In genomic region chr1:231016234-231016633, GRCh38 we compare ENCODE assay signal across 18 cellular contexts. TPM values are rescaled to one million over a fixed set of nuclear protein-coding genes. Genes with fewer than 3 reads are reported as not detected.
DNase-seq lines count a peak whose midpoint lies in the region; ATAC-seq and TF ChIP-seq lines count a peak whose summit lies in the region.
"Had no signal": no experiment of that assay in that cellular context is flagged by ENCODE, and none has a peak within 500 bp of the region (broad histone marks: within the 10 kb centered on the region; RNA-seq: fewer than 3 reads in every experiment).

No MANE protein-coding gene starts in this region.

- TF ChIP-seq CTCF in RWPE2 (IDR thresholded peaks at IDR 0.05; ENCODE audit: poor library complexity, severe bottlenecking): no peak
- TF ChIP-seq CTCF in osteocyte (IDR thresholded peaks at IDR 0.05): no peak

- H3K9me3 ChIP-seq in RWPE2 (ENCODE audit: severe bottlenecking): no peaks in the 10 kb centered on the region
- H3K9me3 ChIP-seq: A549, SJCRH30 had no signal

- H3K4me3 Mint-ChIP-seq in osteocyte (ENCODE audit: unreplicated experiment): no peak overlapping the region
- H3K4me3 Mint-ChIP-seq: CD14-positive monocyte had no signal

- H3K4me1 ChIP-seq in RWPE2 (ENCODE audit: insufficient read depth, poor library complexity, severe bottlenecking): peaks cover 13% of the 10 kb centered on the region
- H3K4me1 ChIP-seq: A549, SJCRH30 had no signal

- H3K4me3 ChIP-seq in RWPE2 (ENCODE audit: severe bottlenecking): no peak overlapping the region
- H3K4me3 ChIP-seq: A549, GM12878, SJCRH30 had no signal

- peaks cover 13% of the 10 kb centered on the region for H3K36me3 Mint-ChIP-seq in osteocyte (ENCODE audit: unreplicated experiment)

- H3K27me3 Mint-ChIP-seq in osteocyte (ENCODE audit: unreplicated experiment): no peaks in the 10 kb centered on the region

- DNase-seq in DMS 273 (lab: John Stamatoyannopoulos, UW; ENCODE audit: unreplicated experiment) (peak; percentile 68), RWPE2 (ENCODE audit: low spot score) (no peak), fibroblast of peridontal ligament (ENCODE audit: extremely low read depth) (peak; percentile 5), osteocyte (ENCODE audit: extremely low spot score, unreplicated experiment) (peak; percentile 10), Kasumi-1 (lab: John Stamatoyannopoulos, UW) (no peak), NCI-H128 (lab: John Stamatoyannopoulos, UW; ENCODE audit: unreplicated experiment) (no peak)
- DNase-seq: COR-L47, MV-4-11, NCI-H1436, NCI-H2029 treated with DMSO at 0.1 percent for 48 hours, NCI-H2227 treated with DMSO at 0.1 percent for 48 hours, NCI-H526 treated with DMSO at 0.1 percent for 48 hours, RPMI8226, SJCRH30 had no signal

- no peaks in the 10 kb centered on the region for H3K9me3 Mint-ChIP-seq in osteocyte (ENCODE audit: unreplicated experiment)

- no peaks in the 10 kb centered on the region for H3K36me3 ChIP-seq in RWPE2 (ENCODE audit: low read depth)

- ATAC-seq in RWPE2 (ENCODE audit: low read depth) (no peak), GM21526 (IDR thresholded peaks at IDR 0.05; ENCODE audit: low FRiP score, unreplicated experiment) (no peak)
- ATAC-seq: A549, GM12878 had no signal

- no peaks in the 10 kb centered on the region for H3K27me3 ChIP-seq in RWPE2 (ENCODE audit: insufficient read depth, poor library complexity, severe bottlenecking)
- H3K27me3 ChIP-seq: SJCRH30 had no signal

- no peak overlapping the region for H3K27ac Mint-ChIP-seq in osteocyte (ENCODE audit: unreplicated experiment)
- H3K27ac Mint-ChIP-seq: CD14-positive monocyte had no signal

- peak overlapping the region; percentile 20 for H3K27ac ChIP-seq in RWPE2 (ENCODE audit: poor library complexity, severe bottlenecking)
- H3K27ac ChIP-seq: A549, SJCRH30 had no signal

- H3K4me1 Mint-ChIP-seq in osteocyte (ENCODE audit: unreplicated experiment): peaks cover 11% of the 10 kb centered on the region

RNA-seq across cellular contexts. Expression of gene FAM89A, which starts 23.8 kb away (rescaled TPM):
- total RNA-seq in osteocyte: 14.8 and 15.5 TPM in 2 replicates

RNA-seq across cellular contexts. Expression of gene ARV1, which starts 37.3 kb away (rescaled TPM):
- total RNA-seq in osteocyte: 16.2 and 17.1 TPM in 2 replicates

RNA-seq across cellular contexts. Expression of gene TTC13, which starts 37.6 kb away (rescaled TPM):
- total RNA-seq in osteocyte: 15.9 and 19.5 TPM in 2 replicates

Comparison
In these comparisons a context has a peak if more than half of its experiments do, and no peak if none do; other contexts are left out.
1. DNase-seq: peak in DMS 273 (single experiment), fibroblast of peridontal ligament (single experiment) and osteocyte (single experiment); none in RWPE2 (single experiment), Kasumi-1 (0 of 2) and NCI-H128 (single experiment).